13 cellular contexts compared by ENCODE assay signal in the genomic region with DNA sequence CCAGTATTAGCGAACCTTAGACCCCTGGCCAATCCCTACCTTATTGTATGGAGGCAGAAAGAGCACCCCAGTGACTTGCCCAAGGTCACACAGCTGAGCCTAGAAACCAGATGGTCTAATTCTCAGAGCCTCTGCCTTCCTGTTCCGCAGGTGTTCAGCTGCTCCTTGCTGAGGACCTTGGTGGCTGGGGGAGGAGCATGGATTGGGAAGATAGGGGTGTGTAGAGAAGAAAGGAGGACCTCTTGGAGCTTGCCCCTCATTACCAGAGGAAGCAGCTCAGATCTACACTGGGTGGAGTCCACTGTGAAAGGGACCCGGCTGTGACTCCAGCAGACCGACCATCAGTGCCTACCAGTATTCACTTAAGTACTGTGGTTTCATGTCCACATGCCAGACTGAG. TPM values are rescaled to one million over a fixed set of nuclear protein-coding genes. Genes with fewer than 3 reads are reported as not detected.
DNase-seq lines count a peak whose midpoint lies in the region; ATAC-seq and TF ChIP-seq lines count a peak whose summit lies in the region.
"Had no signal": no experiment of that assay in that cellular context is flagged by ENCODE, and none has a peak within 500 bp of the region (broad histone marks: within the 10 kb centered on the region; RNA-seq: fewer than 3 reads in every experiment).

No MANE protein-coding gene starts in this region.

- peaks cover 25% of the 10 kb centered on the region for H3K36me3 Mint-ChIP-seq in endodermal cell (ENCODE audit: low read depth)

- 71 to 93% methylated on average over 2 to 4 of the region's 4 CpGs for WGBS in endodermal cell (ENCODE audit: insufficient coverage in 1 of 2, insufficient read length in 1 of 2), 2 experiments
- 94 to 99% (median 98%) methylated on average over 4 of the region's 4 CpGs for WGBS in ovary, 3 donors

- H3K36me3 ChIP-seq in GM06990 (ENCODE audit: control insufficient read depth, insufficient read depth, low read length) (peaks cover 12% of the 10 kb centered on the region), KOPT-K1 (ENCODE audit: insufficient read depth, low read length) (peaks cover 11% of the 10 kb centered on the region), endodermal cell (ENCODE audit: control insufficient read depth, insufficient read depth, low read length) (peaks cover 44% of the 10 kb centered on the region), ovary (no peaks in the 10 kb centered on the region), tibial artery (peaks cover 11 to 14% (median 11%) of the 10 kb centered on the region in 3 donors)

- H3K27ac Mint-ChIP-seq in endodermal cell, result no peak overlapping the region

- H3K27ac ChIP-seq in KOPT-K1 (ENCODE audit: low read depth, low read length, poor library complexity, severe bottlenecking) (peak overlapping the region; percentile 43), endodermal cell (ENCODE audit: low read depth, low read length) (peak overlapping the region; percentile 89), ovary (peak overlapping the region; percentile 16 to 41), tibial artery (no peak overlapping the region)

- ATAC-seq in sciatic nerve, result no peak

- H3K4me3 Mint-ChIP-seq in endodermal cell, result peak overlapping the region; percentile 69

- no peaks in the 10 kb centered on the region for H3K27me3 ChIP-seq in GM06990 (replicated peaks; ENCODE audit: control insufficient read depth, insufficient read depth, low read length)
- H3K27me3 ChIP-seq in endodermal cell (ENCODE audit: control insufficient read depth, insufficient read depth, low read length, poor library complexity, severe bottlenecking), result no peaks in the 10 kb centered on the region
- H3K27me3 ChIP-seq in ovary, result no peaks in the 10 kb centered on the region
- H3K27me3 ChIP-seq in tibial artery, result no peaks in the 10 kb centered on the region
- H3K27me3 ChIP-seq: esophagus muscularis mucosa, upper lobe of left lung had no signal

- H3K27me3 Mint-ChIP-seq in endodermal cell (ENCODE audit: insufficient read depth), result peaks cover 31% of the 10 kb centered on the region

- H3K4me1 Mint-ChIP-seq in endodermal cell, result peaks cover 49% of the 10 kb centered on the region

- H3K9me3 ChIP-seq in KOPT-K1 (ENCODE audit: insufficient read depth, low read length, poor library complexity, severe bottlenecking), result no peaks in the 10 kb centered on the region
- no peaks in the 10 kb centered on the region for H3K9me3 ChIP-seq in endodermal cell (ENCODE audit: control insufficient read depth, low read length)
- no peaks in the 10 kb centered on the region for H3K9me3 ChIP-seq in ovary
- no peaks in the 10 kb centered on the region for H3K9me3 ChIP-seq in tibial artery
- H3K9me3 ChIP-seq: esophagus muscularis mucosa, prostate gland, upper lobe of left lung had no signal

- DNase-seq in GM06990 (ENCODE audit: extremely low read depth, insufficient read length) (no peak), endodermal cell (peak; percentile 51), ovary (no peak), sciatic nerve (ENCODE audit: low spot score) (no peak), tibial artery (no peak), middle frontal gyrus (ENCODE audit: extremely low spot score, low spot score) (no peak), COR-L47 (lab: John Stamatoyannopoulos, UW) (no peak)
- DNase-seq: DMS79, NCI-H510A treated with DMSO at 0.1 percent for 48 hours had no signal

- H3K9ac ChIP-seq in endodermal cell (ENCODE audit: extremely low read depth, low read length, poor library complexity, severe bottlenecking), result peak overlapping the region; percentile 15

- H3K9me3 Mint-ChIP-seq in endodermal cell, result no peaks in the 10 kb centered on the region

- TF ChIP-seq POLR2A in ovary (IDR thresholded peaks at IDR 0.05), result no peak

- TF ChIP-seq EP300 in ovary (IDR thresholded peaks at IDR 0.05), result no peak

- H3K4me3 ChIP-seq in GM06990 (replicated peaks; ENCODE audit: low read depth, low read length) (peak overlapping the region; percentile 63), endodermal cell (ENCODE audit: low read length) (no peak overlapping the region), ovary (peak overlapping the region; percentile 58), tibial artery (no peak overlapping the region)

- H3K4me1 ChIP-seq in endodermal cell (ENCODE audit: control insufficient read depth, insufficient read depth, low read length) (peaks cover 5% of the 10 kb centered on the region), ovary (ENCODE audit: insufficient read depth) (peaks cover 5% of the 10 kb centered on the region), tibial artery (peaks cover 0 to 29% (median 7%) of the 10 kb centered on the region in 4 donors)

- no peak for TF ChIP-seq CTCF in GM06990 (IDR thresholded peaks at IDR 0.05; ENCODE audit: insufficient read depth, low read length, poor library complexity, severe bottlenecking)
- no peak for TF ChIP-seq CTCF in endodermal cell (conservative IDR thresholded peaks at IDR 0.05)
- TF ChIP-seq CTCF in ovary (IDR thresholded peaks at IDR 0.05), result no peak
- TF ChIP-seq CTCF in tibial artery (IDR thresholded peaks at IDR 0.05), result no peak

- intact Hi-C loops in ovary (cut with DNase I) (no loop called here), sciatic nerve (cut with DNase I) (no loop called here), tibial artery (cut with DNase I; ENCODE audit: low total_unique reads) (no loop called here)

RNA-seq across cellular contexts. Expression of a gene that starts 15.2 kb away (rescaled TPM):
- total RNA-seq in endodermal cell (10 to 100 TPM; 44.4 to 47.7 TPM), ovary (10 to 100 TPM in 5 of 7 donors, 1 to 10 TPM in 2; 4.8 to 37.4 (median 22.3) TPM), sciatic nerve (39.2 TPM)
- polyA plus RNA-seq in endodermal cell (2013, experiment 1 of 2), result 54.1 TPM
- 47.0 TPM for polyA plus RNA-seq in endodermal cell (2013, experiment 2 of 2)
- polyA plus RNA-seq in ovary, result 10 to 100 TPM in 1 of 2 donors, 1 to 10 TPM in 1; 2.3 to 13.3 TPM

Comparison
In these comparisons a context has a peak if more than half of its experiments do, and no peak if none do; other contexts are left out.
1. H3K4me3 ChIP-seq: peak in GM06990 (single experiment) and ovary (single experiment); none in endodermal cell (single experiment) and tibial artery (0 of 2).
2. H3K27ac ChIP-seq: peak in KOPT-K1 (single experiment), endodermal cell (single experiment) and ovary (2 of 2); none in tibial artery (0 of 2).